15 cellular contexts compared by ENCODE assay signal in the genomic region with DNA sequence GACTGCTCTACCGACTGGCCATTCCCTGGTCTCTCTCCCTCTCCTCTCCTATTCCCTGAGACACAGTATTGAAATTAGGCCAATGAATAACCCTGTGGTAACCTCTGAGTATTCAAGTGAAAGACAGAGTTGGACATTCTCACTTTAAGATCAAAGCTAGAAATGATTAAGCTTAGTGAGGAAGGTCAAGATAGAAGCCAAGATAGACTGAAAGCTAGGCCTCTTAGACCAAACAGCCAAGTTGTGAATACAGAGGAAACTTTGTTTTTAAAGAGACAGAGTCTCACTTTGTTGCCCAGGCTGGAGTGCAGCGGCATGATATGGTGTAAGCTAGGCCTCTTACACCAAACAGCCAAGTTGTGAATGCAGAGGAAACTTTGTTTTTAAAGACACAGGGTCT.
A peak's percentile ranks its signal among the peaks of the same experiment; 100 is the strongest.
DNase-seq lines count a peak whose midpoint lies in the region; ATAC-seq and TF ChIP-seq lines count a peak whose summit lies in the region.
"Had no signal": no experiment of that assay in that cellular context is flagged by ENCODE, and none has a peak within 500 bp of the region (broad histone marks: within the 10 kb centered on the region; RNA-seq: fewer than 3 reads in every experiment).

No MANE protein-coding gene starts in this region.

- H3K27me3 Mint-ChIP-seq in activated T-cell treated with anti-CD3 and anti-CD28 coated beads, Interleukin-2, amount 50 U/mL, for 24 hours = no peaks in the 10 kb centered on the region
- no peaks in the 10 kb centered on the region for H3K27me3 Mint-ChIP-seq in activated T-cell treated with anti-CD3 and anti-CD28 coated beads, Interleukin-2, amount 50 U/mL, for 72 hours (ENCODE audit: low read depth)
- H3K27me3 Mint-ChIP-seq in activated T-helper 17 cell treated with anti-CD3 and anti-CD28 coated beads, Interleukin-2, amount 50 U/mL, for 72 hours = no peaks in the 10 kb centered on the region
- peaks cover 9% of the 10 kb centered on the region for H3K27me3 Mint-ChIP-seq in endothelial cell (ENCODE audit: unreplicated experiment)
- H3K27me3 Mint-ChIP-seq: activated CD4-positive, alpha-beta memory T cell treated with anti-CD3 and anti-CD28 coated beads, Interleukin-2, amount 10 ng/mL, durations not matched to agents 7 days and 5 days had no signal

- TF ChIP-seq CTCF in endothelial cell (IDR thresholded peaks at IDR 0.05; ENCODE audit: unreplicated experiment) (no peak), GM20000 (IDR thresholded peaks at IDR 0.05; ENCODE audit: extremely low read depth, missing control alignments) (no peak)

- peak overlapping the region; percentile 22 for H3K27ac Mint-ChIP-seq in activated T-cell treated with anti-CD3 and anti-CD28 coated beads, Interleukin-2, amount 50 U/mL, for 24 hours
- H3K27ac Mint-ChIP-seq in activated T-cell treated with anti-CD3 and anti-CD28 coated beads, Interleukin-2, amount 50 U/mL, for 72 hours = no peak overlapping the region
- no peak overlapping the region for H3K27ac Mint-ChIP-seq in activated T-helper 17 cell treated with anti-CD3 and anti-CD28 coated beads, Interleukin-2, amount 50 U/mL, for 72 hours
- H3K27ac Mint-ChIP-seq in endothelial cell (ENCODE audit: unreplicated experiment) = no peak overlapping the region
- H3K27ac Mint-ChIP-seq: activated CD4-positive, alpha-beta memory T cell treated with anti-CD3 and anti-CD28 coated beads, Interleukin-2, amount 10 ng/mL, durations not matched to agents 7 days and 5 days had no signal

- no peak for ATAC-seq in activated T-cell treated with anti-CD3 and anti-CD28 coated beads, Interleukin-2, amount 50 U/mL, for 72 hours (replicated peaks in 1 of 2)
- peak; percentile 54 for ATAC-seq in HG02798 (IDR thresholded peaks at IDR 0.05; ENCODE audit: poor library complexity, unreplicated experiment)
- peak; percentile 45 for ATAC-seq in activated T-helper 17 cell treated with anti-CD3 and anti-CD28 coated beads, Interleukin-2, amount 50 U/mL, for 72 hours (replicated peaks)

- H3K4me1 Mint-ChIP-seq in activated T-cell treated with anti-CD3 and anti-CD28 coated beads, Interleukin-2, amount 50 U/mL, for 24 hours (ENCODE audit: low read depth) = peaks cover 65% of the 10 kb centered on the region
- peaks cover 60% of the 10 kb centered on the region for H3K4me1 Mint-ChIP-seq in activated T-cell treated with anti-CD3 and anti-CD28 coated beads, Interleukin-2, amount 50 U/mL, for 72 hours (ENCODE audit: low read depth)
- H3K4me1 Mint-ChIP-seq in activated T-helper 17 cell treated with anti-CD3 and anti-CD28 coated beads, Interleukin-2, amount 50 U/mL, for 72 hours = peaks cover 25% of the 10 kb centered on the region
- H3K4me1 Mint-ChIP-seq in endothelial cell (ENCODE audit: unreplicated experiment) = no peaks in the 10 kb centered on the region

- H3K4me3 Mint-ChIP-seq in activated T-cell treated with anti-CD3 and anti-CD28 coated beads, Interleukin-2, amount 50 U/mL, for 24 hours = no peak overlapping the region
- H3K4me3 Mint-ChIP-seq in activated T-cell treated with anti-CD3 and anti-CD28 coated beads, Interleukin-2, amount 50 U/mL, for 72 hours = no peak overlapping the region
- no peak overlapping the region for H3K4me3 Mint-ChIP-seq in activated T-helper 17 cell treated with anti-CD3 and anti-CD28 coated beads, Interleukin-2, amount 50 U/mL, for 72 hours
- no peak overlapping the region for H3K4me3 Mint-ChIP-seq in endothelial cell (ENCODE audit: unreplicated experiment)
- H3K4me3 Mint-ChIP-seq: activated CD4-positive, alpha-beta memory T cell treated with anti-CD3 and anti-CD28 coated beads, Interleukin-2, amount 10 ng/mL, durations not matched to agents 7 days and 5 days had no signal

- H3K9me3 Mint-ChIP-seq in activated T-cell treated with anti-CD3 and anti-CD28 coated beads, Interleukin-2, amount 50 U/mL, for 24 hours = peaks cover 4% of the 10 kb centered on the region
- H3K9me3 Mint-ChIP-seq in activated T-cell treated with anti-CD3 and anti-CD28 coated beads, Interleukin-2, amount 50 U/mL, for 72 hours = peaks cover 0 to 2% of the 10 kb centered on the region in 2 donors
- no peaks in the 10 kb centered on the region for H3K9me3 Mint-ChIP-seq in activated T-helper 17 cell treated with anti-CD3 and anti-CD28 coated beads, Interleukin-2, amount 50 U/mL, for 72 hours
- no peaks in the 10 kb centered on the region for H3K9me3 Mint-ChIP-seq in endothelial cell (ENCODE audit: unreplicated experiment)

- no peak for DNase-seq in activated T-cell treated with anti-CD3 and anti-CD28 coated beads, Interleukin-2, amount 50 U/mL, for 24 hours
- DNase-seq in activated T-cell treated with anti-CD3 and anti-CD28 coated beads, Interleukin-2, amount 50 U/mL, for 72 hours = no peak
- peak; percentile 15 for DNase-seq in putamen (ENCODE audit: low spot score)
- no peak for DNase-seq in endothelial cell (ENCODE audit: low spot score)
- no peak for DNase-seq in GM20000 (ENCODE audit: low spot score)
- DNase-seq in NCI-H69 (lab: John Stamatoyannopoulos, UW) = no peak
- DNase-seq: 8988T; activated CD4-positive, alpha-beta memory T cell treated with anti-CD3 and anti-CD28 coated beads, Interleukin-2, amount 10 ng/mL, durations not matched to agents 7 days and 5 days; activated naive CD4-positive, alpha-beta T cell; heart left ventricle; NCI-H1092 treated with DMSO at 0.1 percent for 48 hours; NCI-H446 treated with DMSO at 0.1 percent for 48 hours; stimulated activated CD8-positive, alpha-beta memory T cell treated with anti-CD3 and anti-CD28 coated beads, Interleukin-4, amount 100 ng/mL, for 48 hours had no signal

- peaks cover 24% of the 10 kb centered on the region for H3K36me3 Mint-ChIP-seq in activated T-cell treated with anti-CD3 and anti-CD28 coated beads, Interleukin-2, amount 50 U/mL, for 24 hours (ENCODE audit: low read depth)
- H3K36me3 Mint-ChIP-seq in activated T-cell treated with anti-CD3 and anti-CD28 coated beads, Interleukin-2, amount 50 U/mL, for 72 hours (ENCODE audit: insufficient read depth in 2 of 2) = peaks cover 1 to 6% of the 10 kb centered on the region in 2 donors
- peaks cover 5% of the 10 kb centered on the region for H3K36me3 Mint-ChIP-seq in activated T-helper 17 cell treated with anti-CD3 and anti-CD28 coated beads, Interleukin-2, amount 50 U/mL, for 72 hours (ENCODE audit: low read depth)
- no peaks in the 10 kb centered on the region for H3K36me3 Mint-ChIP-seq in endothelial cell (ENCODE audit: low read depth, unreplicated experiment)

Comparison
In these comparisons a context has a peak if more than half of its experiments do, and no peak if none do; other contexts are left out.
1. ATAC-seq: peak in HG02798 (single experiment) and activated T-helper 17 cell treated with anti-CD3 and anti-CD28 coated beads, Interleukin-2, amount 50 U/mL, for 72 hours (single experiment); none in activated T-cell treated with anti-CD3 and anti-CD28 coated beads, Interleukin-2, amount 50 U/mL, for 72 hours (0 of 2).